ENCODE assay signal across 10 cellular contexts in the genomic region with DNA sequence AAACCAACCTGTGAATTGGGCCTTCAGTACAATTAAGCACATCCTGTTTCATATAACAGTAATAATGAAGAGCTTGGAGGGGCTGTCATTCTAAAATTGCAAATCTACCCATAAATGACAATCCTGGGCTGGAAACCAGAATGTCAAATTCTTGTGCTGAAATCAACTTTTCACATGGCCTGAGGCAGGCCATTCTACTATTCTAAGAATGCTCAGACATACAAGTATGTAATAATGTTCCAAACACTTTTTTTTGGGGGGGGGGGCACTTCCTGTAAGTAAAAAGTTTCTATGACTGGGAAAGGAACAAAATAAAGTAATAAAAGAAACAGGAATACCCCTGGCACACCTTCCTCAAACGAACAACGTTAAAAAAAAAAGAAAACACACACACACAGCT. TPM values are rescaled to one million over a fixed set of nuclear protein-coding genes. Genes with fewer than 3 reads are reported as not detected.
DNase-seq lines count a peak whose midpoint lies in the region; ATAC-seq and TF ChIP-seq lines count a peak whose summit lies in the region.
"Had no signal": no experiment of that assay in that cellular context is flagged by ENCODE, and none has a peak within 500 bp of the region (broad histone marks: within the 10 kb centered on the region; RNA-seq: fewer than 3 reads in every experiment).

No MANE protein-coding gene starts in this region.

- H2AFZ ChIP-seq in SK-N-SH (ENCODE audit: low read depth) = no peak overlapping the region

- peaks cover 18 to 25% of the 10 kb centered on the region in 2 experiments for H3K4me1 ChIP-seq in SK-N-SH (ENCODE audit: control insufficient read depth in 1 of 2, insufficient read depth in 2 of 2, low read depth in 1 of 2, low read length in 1 of 2)

- peak overlapping the region; percentile 98 for H3K4me2 ChIP-seq in SK-N-SH

- CTCF ChIA-PET in SK-N-SH (lab: Yijun Ruan, JAX) = interaction anchor here (0.7 to 3.0 kb wide), 6 partner anchors 16 to 77 kb away, joined by 3 to 15 read pairs (median 5); a partner anchor contains a TSS

- no peak for ATAC-seq in SK-N-SH treated with all-trans-retinoic acid at 6 μM for 48 hours
- ATAC-seq in activated T-helper 17 cell treated with anti-CD3 and anti-CD28 coated beads, Interleukin-2, amount 50 U/mL, for 72 hours (replicated peaks) = no peak
- no peak for ATAC-seq in stimulated activated memory B cell treated with anti-CD40 and anti-IgM and Interleukin-4, amounts not matched to agents 10 μg/mL and 1 μg/mL and 100 μg/mL, for 72 hours

- H3K4me3 Mint-ChIP-seq in activated T-helper 17 cell treated with anti-CD3 and anti-CD28 coated beads, Interleukin-2, amount 50 U/mL, for 72 hours = peak overlapping the region; percentile 99
- peak overlapping the region; percentile 97 for H3K4me3 Mint-ChIP-seq in stimulated activated memory B cell treated with anti-CD40 and anti-IgM and Interleukin-4, amounts not matched to agents 10 μg/mL and 1 μg/mL and 100 μg/mL, for 72 hours

- peak overlapping the region; percentile 100 for H3K27ac Mint-ChIP-seq in activated T-helper 17 cell treated with anti-CD3 and anti-CD28 coated beads, Interleukin-2, amount 50 U/mL, for 72 hours
- H3K27ac Mint-ChIP-seq in stimulated activated memory B cell treated with anti-CD40 and anti-IgM and Interleukin-4, amounts not matched to agents 10 μg/mL and 1 μg/mL and 100 μg/mL, for 72 hours = peak overlapping the region; percentile 100

- no peaks in the 10 kb centered on the region for H3K9me3 ChIP-seq in SK-N-SH

- peaks cover 80% of the 10 kb centered on the region for H3K36me3 Mint-ChIP-seq in activated T-helper 17 cell treated with anti-CD3 and anti-CD28 coated beads, Interleukin-2, amount 50 U/mL, for 72 hours (ENCODE audit: low read depth)
- peaks cover 10% of the 10 kb centered on the region for H3K36me3 Mint-ChIP-seq in stimulated activated memory B cell treated with anti-CD40 and anti-IgM and Interleukin-4, amounts not matched to agents 10 μg/mL and 1 μg/mL and 100 μg/mL, for 72 hours

- H3K9me3 Mint-ChIP-seq in activated T-helper 17 cell treated with anti-CD3 and anti-CD28 coated beads, Interleukin-2, amount 50 U/mL, for 72 hours = no peaks in the 10 kb centered on the region
- no peaks in the 10 kb centered on the region for H3K9me3 Mint-ChIP-seq in stimulated activated memory B cell treated with anti-CD40 and anti-IgM and Interleukin-4, amounts not matched to agents 10 μg/mL and 1 μg/mL and 100 μg/mL, for 72 hours

- no peaks in the 10 kb centered on the region for H3K27me3 ChIP-seq in SK-N-SH (ENCODE audit: insufficient read depth)

- H3K36me3 ChIP-seq in SK-N-SH (replicated peaks in 1 of 2; ENCODE audit: control insufficient read depth in 1 of 2, insufficient read depth in 2 of 2, low read length in 1 of 2) = peaks cover 13 to 38% of the 10 kb centered on the region in 2 experiments

- 2% methylated on average over 2 of the region's 2 CpGs for WGBS in SK-N-SH (ENCODE audit: low lambda C conversion rate)

- H3K27ac ChIP-seq in SK-N-SH (ENCODE audit: low read depth in 2 of 2, low read length in 1 of 2) = peak overlapping the region in 1 of 2 experiments; percentile 94; a peak in 1 of 4 replicates

- no peak for TF ChIP-seq CTCF in SK-N-SH (IDR thresholded peaks at IDR 0.05)

- no peaks in the 10 kb centered on the region for H3K9me2 ChIP-seq in SK-N-SH

- H3F3A ChIP-seq in SK-N-SH (replicated peaks; ENCODE audit: insufficient read depth) = peaks cover 2% of the 10 kb centered on the region

- no peak for DNase-seq in SK-N-SH
- no peak for DNase-seq in effector CD4-positive, alpha-beta T cell
- DNase-seq in LoVo (ENCODE audit: low spot score) = no peak
- DNase-seq in NCI-H146 (lab: John Stamatoyannopoulos, UW) = no peak
- DNase-seq: 8988T; activated CD4-positive, alpha-beta T cell treated with anti-CD3 and anti-CD28 coated beads for 1 hour had no signal

- H3K4me3 ChIP-seq in SK-N-SH (ENCODE audit: low read depth in 2 of 2, low read length in 1 of 2) (peak overlapping the region; percentile 85 to 91), iPS-11a (ENCODE audit: low read depth, low read length) (peak overlapping the region; percentile 93)

- POLR2A ChIA-PET in SK-N-SH (lab: Yijun Ruan, JAX) = no interaction called here

- peaks cover 54% of the 10 kb centered on the region for H4K20me1 ChIP-seq in SK-N-SH (ENCODE audit: insufficient read depth)

- H3K9ac ChIP-seq in SK-N-SH = peak overlapping the region; percentile 97

- peaks cover 96% of the 10 kb centered on the region for H3K79me2 ChIP-seq in SK-N-SH (ENCODE audit: insufficient read depth)

- TF ChIP-seq RAD21 in SK-N-SH (IDR thresholded peaks at IDR 0.05; ENCODE audit: low read length) = no peak

- TF ChIP-seq EP300 in SK-N-SH (IDR thresholded peaks at IDR 0.05; ENCODE audit: borderline replicate concordance in 1 of 2, low read depth in 1 of 2, low read length in 1 of 2) = no peak

- no peaks in the 10 kb centered on the region for H3K27me3 Mint-ChIP-seq in activated T-helper 17 cell treated with anti-CD3 and anti-CD28 coated beads, Interleukin-2, amount 50 U/mL, for 72 hours
- no peaks in the 10 kb centered on the region for H3K27me3 Mint-ChIP-seq in stimulated activated memory B cell treated with anti-CD40 and anti-IgM and Interleukin-4, amounts not matched to agents 10 μg/mL and 1 μg/mL and 100 μg/mL, for 72 hours

- H3K4me1 Mint-ChIP-seq in activated T-helper 17 cell treated with anti-CD3 and anti-CD28 coated beads, Interleukin-2, amount 50 U/mL, for 72 hours = peaks cover 52% of the 10 kb centered on the region
- H3K4me1 Mint-ChIP-seq in stimulated activated memory B cell treated with anti-CD40 and anti-IgM and Interleukin-4, amounts not matched to agents 10 μg/mL and 1 μg/mL and 100 μg/mL, for 72 hours = peaks cover 69% of the 10 kb centered on the region

TF ChIP-seq in SK-N-SH, 30 proteins besides CTCF, POLR2A, EP300 and RAD21 (continues in another document):
- TF ChIP-seq NRF1 (IDR thresholded peaks at IDR 0.05; ENCODE audit: low read depth, low read length) (no peak), SMC3 (IDR thresholded peaks at IDR 0.05; ENCODE audit: low read depth, low read length) (no peak), GATA2 (CRISPR knock-in tag; IDR thresholded peaks at IDR 0.05) (no peak), MXI1 (IDR thresholded peaks at IDR 0.05; ENCODE audit: low read depth, low read length) (no peak), TAF1 (IDR thresholded peaks at IDR 0.05; ENCODE audit: borderline replicate concordance, low read depth, low read length) (no peak), FOSL2 (IDR thresholded peaks at IDR 0.05; ENCODE audit: borderline replicate concordance, low read depth) (no peak)
- TF ChIP-seq, protein P1, sequence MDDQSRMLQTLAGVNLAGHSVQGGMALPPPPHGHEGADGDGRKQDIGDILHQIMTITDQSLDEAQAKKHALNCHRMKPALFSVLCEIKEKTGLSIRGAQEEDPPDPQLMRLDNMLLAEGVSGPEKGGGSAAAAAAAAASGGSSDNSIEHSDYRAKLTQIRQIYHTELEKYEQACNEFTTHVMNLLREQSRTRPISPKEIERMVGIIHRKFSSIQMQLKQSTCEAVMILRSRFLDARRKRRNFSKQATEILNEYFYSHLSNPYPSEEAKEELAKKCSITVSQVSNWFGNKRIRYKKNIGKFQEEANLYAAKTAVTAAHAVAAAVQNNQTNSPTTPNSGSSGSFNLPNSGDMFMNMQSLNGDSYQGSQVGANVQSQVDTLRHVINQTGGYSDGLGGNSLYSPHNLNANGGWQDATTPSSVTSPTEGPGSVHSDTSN (IDR thresholded peaks at IDR 0.05) = no peak

TF ChIP-seq in SK-N-SH treated with all-trans-retinoic acid at 6 μM for 48 hours, 23 proteins besides CTCF, POLR2A, EP300 and RAD21 (continues in another document):
- no peak for TF ChIP-seq SNAI2 (CRISPR knock-in tag; IDR thresholded peaks at IDR 0.05)
- TF ChIP-seq, protein P2, sequence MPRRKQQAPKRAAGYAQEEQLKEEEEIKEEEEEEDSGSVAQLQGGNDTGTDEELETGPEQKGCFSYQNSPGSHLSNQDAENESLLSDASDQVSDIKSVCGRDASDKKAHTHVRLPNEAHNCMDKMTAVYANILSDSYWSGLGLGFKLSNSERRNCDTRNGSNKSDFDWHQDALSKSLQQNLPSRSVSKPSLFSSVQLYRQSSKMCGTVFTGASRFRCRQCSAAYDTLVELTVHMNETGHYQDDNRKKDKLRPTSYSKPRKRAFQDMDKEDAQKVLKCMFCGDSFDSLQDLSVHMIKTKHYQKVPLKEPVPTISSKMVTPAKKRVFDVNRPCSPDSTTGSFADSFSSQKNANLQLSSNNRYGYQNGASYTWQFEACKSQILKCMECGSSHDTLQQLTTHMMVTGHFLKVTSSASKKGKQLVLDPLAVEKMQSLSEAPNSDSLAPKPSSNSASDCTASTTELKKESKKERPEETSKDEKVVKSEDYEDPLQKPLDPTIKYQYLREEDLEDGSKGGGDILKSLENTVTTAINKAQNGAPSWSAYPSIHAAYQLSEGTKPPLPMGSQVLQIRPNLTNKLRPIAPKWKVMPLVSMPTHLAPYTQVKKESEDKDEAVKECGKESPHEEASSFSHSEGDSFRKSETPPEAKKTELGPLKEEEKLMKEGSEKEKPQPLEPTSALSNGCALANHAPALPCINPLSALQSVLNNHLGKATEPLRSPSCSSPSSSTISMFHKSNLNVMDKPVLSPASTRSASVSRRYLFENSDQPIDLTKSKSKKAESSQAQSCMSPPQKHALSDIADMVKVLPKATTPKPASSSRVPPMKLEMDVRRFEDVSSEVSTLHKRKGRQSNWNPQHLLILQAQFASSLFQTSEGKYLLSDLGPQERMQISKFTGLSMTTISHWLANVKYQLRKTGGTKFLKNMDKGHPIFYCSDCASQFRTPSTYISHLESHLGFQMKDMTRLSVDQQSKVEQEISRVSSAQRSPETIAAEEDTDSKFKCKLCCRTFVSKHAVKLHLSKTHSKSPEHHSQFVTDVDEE (CRISPR knock-in tag; IDR thresholded peaks at IDR 0.05) = no peak
- TF ChIP-seq BACH2 (CRISPR knock-in tag; IDR thresholded peaks at IDR 0.05; ENCODE audit: borderline replicate concordance) = no peak

RNA-seq across cellular contexts. Expression of a gene that starts 1.5 kb away (rescaled TPM):
- 36.7 and 48.7 TPM in 2 replicates for polyA plus RNA-seq in SK-N-SH (2012; rRNA removed)
- polyA plus RNA-seq in SK-N-SH (2012; cell fraction: cytosol; rRNA removed) = 55.9 and 60.2 TPM in 2 replicates
- 20.1 and 39.9 TPM in 2 replicates for polyA plus RNA-seq in SK-N-SH (2012; cell fraction: nucleus; rRNA removed)
- total RNA-seq in activated T-helper 17 cell treated with anti-CD3 and anti-CD28 coated beads, Interleukin-2, amount 50 U/mL, for 72 hours = 100 to 1,000 TPM in 1 of 2 donors, 10 to 100 TPM in 1; 73.0 to 159 TPM

RNA-seq across cellular contexts. Expression of a gene that starts 33.7 kb away (rescaled TPM):
- 153 and 196 TPM in 2 replicates for polyA plus RNA-seq in SK-N-SH (2012; rRNA removed)
- 156 and 159 TPM in 2 replicates for polyA plus RNA-seq in SK-N-SH (2012; cell fraction: cytosol; rRNA removed)
- polyA plus RNA-seq in SK-N-SH (2012; cell fraction: nucleus; rRNA removed) = 175 and 242 TPM in 2 replicates
- total RNA-seq in activated T-helper 17 cell treated with anti-CD3 and anti-CD28 coated beads, Interleukin-2, amount 50 U/mL, for 72 hours = 100 to 1,000 TPM; 220 to 398 TPM
